ENCODE assay signal across 10 cellular contexts in the genomic region with DNA sequence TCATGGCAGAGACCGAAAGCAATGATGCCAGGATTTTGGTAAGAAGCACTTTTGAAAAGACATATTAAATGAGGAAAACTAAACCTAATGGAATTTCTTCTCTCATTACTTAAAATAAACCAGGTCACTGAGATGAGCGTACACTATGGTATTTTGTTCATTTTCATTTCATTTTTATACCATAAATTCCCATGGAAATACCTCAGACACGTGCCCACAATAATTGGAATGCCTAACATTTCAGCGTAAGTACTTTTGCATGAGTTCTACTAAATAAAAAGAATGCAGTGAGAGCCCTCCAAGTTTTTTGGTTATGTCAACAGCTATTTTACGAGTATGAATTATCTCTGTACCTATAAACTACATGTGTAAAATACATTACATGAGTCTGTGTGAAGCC. TPM values are rescaled to one million over a fixed set of nuclear protein-coding genes. Genes with fewer than 3 reads are reported as not detected.
DNase-seq lines count a peak whose midpoint lies in the region; ATAC-seq, FAIRE-seq and TF ChIP-seq lines count a peak whose summit lies in the region.
"Had no signal": no experiment of that assay in that cellular context is flagged by ENCODE, and none has a peak within 500 bp of the region (broad histone marks: within the 10 kb centered on the region; RNA-seq: fewer than 3 reads in every experiment).

No MANE protein-coding gene starts in this region.

- in situ Hi-C loops in KBM-7 (cut with MboI; ENCODE audit: low pct_unique_long_range_greater_than_20kb, low sequenced_read_pairs) = no loop called here

- no peak for TF ChIP-seq POLR2A in lower leg skin (IDR thresholded peaks at IDR 0.05)

- intact Hi-C loops in activated CD8-positive, alpha-beta T cell treated with anti-CD3 and anti-CD28 coated beads for 36 hours (cut with micrococcal nuclease) = no loop called here
- intact Hi-C loops in lower leg skin (cut with DNase I; ENCODE audit: low total_unique reads) = no loop called here

- H3K27me3 Mint-ChIP-seq in activated CD8-positive, alpha-beta T cell treated with anti-CD3 and anti-CD28 coated beads for 36 hours = no peaks in the 10 kb centered on the region

- peak; percentile 38 for FAIRE-seq in islet of Langerhans (lab: Jason Lieb, UNC)

- H3K4me3 Mint-ChIP-seq in activated CD8-positive, alpha-beta T cell treated with anti-CD3 and anti-CD28 coated beads for 36 hours = peak overlapping the region; percentile 98

- H3K36me3 Mint-ChIP-seq in activated CD8-positive, alpha-beta T cell treated with anti-CD3 and anti-CD28 coated beads for 36 hours (ENCODE audit: low read depth) = peaks cover 46% of the 10 kb centered on the region

- H3K4me3 ChIP-seq in lower leg skin (ENCODE audit: low read depth, poor library complexity, severe bottlenecking) = no peak overlapping the region

- ATAC-seq in activated CD8-positive, alpha-beta T cell treated with anti-CD3 and anti-CD28 coated beads for 36 hours = no peak
- ATAC-seq in HG03565 (IDR thresholded peaks at IDR 0.05; ENCODE audit: unreplicated experiment) = no peak

- peak overlapping the region; percentile 90 for H3K27ac Mint-ChIP-seq in activated CD8-positive, alpha-beta T cell treated with anti-CD3 and anti-CD28 coated beads for 36 hours

- POLR2A ChIA-PET in activated CD8-positive, alpha-beta T cell treated with anti-CD3 and anti-CD28 coated beads for 36 hours (lab: Charles Lee) = no interaction called here

- no peaks in the 10 kb centered on the region for H3K9me3 Mint-ChIP-seq in activated CD8-positive, alpha-beta T cell treated with anti-CD3 and anti-CD28 coated beads for 36 hours

- peak; percentile 21 for DNase-seq in A172 (ENCODE audit: low spot score)
- DNase-seq in GM04503 (ENCODE audit: low read depth) = peak; percentile 90
- no peak for DNase-seq in activated CD8-positive, alpha-beta T cell treated with anti-CD3 and anti-CD28 coated beads for 36 hours
- DNase-seq in lower leg skin (ENCODE audit: low spot score in 2 of 2) = no peak
- no peak for DNase-seq in stimulated activated CD4-positive, alpha-beta T cell treated with anti-CD3 and anti-CD28 coated beads, Interleukin-15, amount 100 ng/mL, for 24 hours
- DNase-seq in KBM-7 = no peak
- DNase-seq: head of caudate nucleus, NCI-H1930 had no signal

- WGBS in lower leg skin, 2 donors = 75 to 76% methylated on average over 5 of the region's 5 CpGs

- CTCF ChIA-PET in activated CD8-positive, alpha-beta T cell treated with anti-CD3 and anti-CD28 coated beads for 36 hours (lab: Charles Lee) = interaction anchor here (1.1 to 3.4 kb wide), 4 partner anchors 24 to 211 kb away, joined by 3 to 20 read pairs (median 4); no protein-coding TSS in a partner anchor

- TF ChIP-seq CTCF in activated CD8-positive, alpha-beta T cell treated with anti-CD3 and anti-CD28 coated beads for 36 hours (IDR thresholded peaks at IDR 0.05) = no peak
- TF ChIP-seq CTCF in lower leg skin (IDR thresholded peaks at IDR 0.05) = no peak

- H3K4me1 Mint-ChIP-seq in activated CD8-positive, alpha-beta T cell treated with anti-CD3 and anti-CD28 coated beads for 36 hours (ENCODE audit: low read depth) = peaks cover 49% of the 10 kb centered on the region

RNA-seq across cellular contexts. Expression of gene CAMK2D, which starts 3.2 kb away (rescaled TPM):
- total RNA-seq in A172 (2014; rRNA removed; shearing (Covaris generic)) = 24.8 and 31.2 TPM in 2 replicates
- 10 to 100 TPM; 62.8 to 66.1 TPM for total RNA-seq in activated CD8-positive, alpha-beta T cell treated with anti-CD3 and anti-CD28 coated beads for 36 hours
- 10 to 100 TPM; 25.2 to 40.7 (median 32.7) TPM for total RNA-seq in lower leg skin

Comparison
In these comparisons a context has a peak if more than half of its experiments do, and no peak if none do; other contexts are left out.
1. DNase-seq: peak in A172 (single experiment) and GM04503 (single experiment); none in activated CD8-positive, alpha-beta T cell treated with anti-CD3 and anti-CD28 coated beads for 36 hours (single experiment), lower leg skin (0 of 2), stimulated activated CD4-positive, alpha-beta T cell treated with anti-CD3 and anti-CD28 coated beads, Interleukin-15, amount 100 ng/mL, for 24 hours (single experiment) and KBM-7 (single experiment).